Comparison of ENCODE assay signal across 9 cellular contexts in genomic region chr2:216012830-216013079, GRCh38. TPM values are rescaled to one million over a fixed set of nuclear protein-coding genes. Genes with fewer than 3 reads are reported as not detected.
A peak's percentile ranks its signal among the peaks of the same experiment; 100 is the strongest.
DNase-seq lines count a peak whose midpoint lies in the region; ATAC-seq, FAIRE-seq and TF ChIP-seq lines count a peak whose summit lies in the region.
"Had no signal": no experiment of that assay in that cellular context is flagged by ENCODE, and none has a peak within 500 bp of the region (broad histone marks: within the 10 kb centered on the region; RNA-seq: fewer than 3 reads in every experiment).

No MANE protein-coding gene starts in this region.

- FAIRE-seq in astrocyte (lab: Jason Lieb, UNC) (no peak), frontal cortex (lab: Jason Lieb, UNC) (no peak)
- FAIRE-seq: colon had no signal

- H3K27ac Mint-ChIP-seq in activated CD8-positive, alpha-beta memory T cell treated with anti-CD3 and anti-CD28 coated beads, Interleukin-2, amount 10 ng/mL, durations not matched to agents 7 days and 5 days = peak overlapping the region; percentile 69
- no peak overlapping the region for H3K27ac Mint-ChIP-seq in astrocyte (ENCODE audit: unreplicated experiment)

- H3K27me3 Mint-ChIP-seq in activated CD8-positive, alpha-beta memory T cell treated with anti-CD3 and anti-CD28 coated beads, Interleukin-2, amount 10 ng/mL, durations not matched to agents 7 days and 5 days = no peaks in the 10 kb centered on the region
- H3K27me3 Mint-ChIP-seq in astrocyte (ENCODE audit: low read depth, unreplicated experiment) = no peaks in the 10 kb centered on the region

- H3K27me3 ChIP-seq in astrocyte (ENCODE audit: insufficient read depth, low read length) (no peaks in the 10 kb centered on the region), right lobe of liver (no peaks in the 10 kb centered on the region), tibial artery (no peaks in the 10 kb centered on the region)

- TF ChIP-seq CTCF in astrocyte (IDR thresholded peaks at IDR 0.05; ENCODE audit: insufficient read depth, low read depth, low read length) (no peak), right lobe of liver (IDR thresholded peaks at IDR 0.05) (no peak), tibial artery (IDR thresholded peaks at IDR 0.05) (no peak)

- peak overlapping the region; percentile 91 for H2AFZ ChIP-seq in astrocyte (ENCODE audit: low read depth, low read length)

- TF ChIP-seq POLR2A in right lobe of liver (IDR thresholded peaks at IDR 0.05) = no peak

- H3K36me3 ChIP-seq in astrocyte (ENCODE audit: insufficient read depth, low read length) = no peaks in the 10 kb centered on the region
- no peaks in the 10 kb centered on the region for H3K36me3 ChIP-seq in right lobe of liver
- H3K36me3 ChIP-seq in tibial artery = no peaks in the 10 kb centered on the region

- CTCF ChIA-PET in activated CD8-positive, alpha-beta memory T cell treated with anti-CD3 and anti-CD28 coated beads, Interleukin-2, amount 10 ng/mL, durations not matched to agents 7 days and 5 days (lab: Charles Lee) = interaction anchor here (0.7 to 3.6 kb wide), 9 partner anchors 8 to 81 kb away, joined by 3 to 20 read pairs (median 4); no protein-coding TSS in a partner anchor

- peaks cover 66% of the 10 kb centered on the region for H3K4me1 Mint-ChIP-seq in activated CD8-positive, alpha-beta memory T cell treated with anti-CD3 and anti-CD28 coated beads, Interleukin-2, amount 10 ng/mL, durations not matched to agents 7 days and 5 days
- H3K4me1 Mint-ChIP-seq in astrocyte (ENCODE audit: low read depth, unreplicated experiment) = peaks cover 6% of the 10 kb centered on the region

- intact Hi-C loops in right lobe of liver (cut with DNase I) = loop anchor here in 1 of 2 donors (10.0 kb wide), 1 partner anchor 58 kb away; no protein-coding TSS in a partner anchor
- intact Hi-C loops in tibial artery (cut with DNase I; ENCODE audit: low total_unique reads) = loop anchor here (10.0 kb wide), 2 partner anchors 58 to 1872 kb away; no protein-coding TSS in a partner anchor

- peak overlapping the region; percentile 93 for H3K4me2 ChIP-seq in astrocyte (ENCODE audit: low read length)

- no peaks in the 10 kb centered on the region for H4K20me1 ChIP-seq in astrocyte (ENCODE audit: insufficient read depth, low read length)

- no peaks in the 10 kb centered on the region for H3K9me3 Mint-ChIP-seq in activated CD8-positive, alpha-beta memory T cell treated with anti-CD3 and anti-CD28 coated beads, Interleukin-2, amount 10 ng/mL, durations not matched to agents 7 days and 5 days (ENCODE audit: low read depth)
- H3K9me3 Mint-ChIP-seq in astrocyte (ENCODE audit: unreplicated experiment) = no peaks in the 10 kb centered on the region

- H3K9me3 ChIP-seq in astrocyte (ENCODE audit: insufficient read depth, low read depth, low read length) (no peaks in the 10 kb centered on the region), right lobe of liver (no peaks in the 10 kb centered on the region), tibial artery (no peaks in the 10 kb centered on the region)

- peaks cover 6% of the 10 kb centered on the region for H3K36me3 Mint-ChIP-seq in activated CD8-positive, alpha-beta memory T cell treated with anti-CD3 and anti-CD28 coated beads, Interleukin-2, amount 10 ng/mL, durations not matched to agents 7 days and 5 days
- peaks cover 1% of the 10 kb centered on the region for H3K36me3 Mint-ChIP-seq in astrocyte (ENCODE audit: low read depth, unreplicated experiment)

- H3K27ac ChIP-seq in astrocyte (ENCODE audit: low read depth, low read length) (no peak overlapping the region), right lobe of liver (peak overlapping the region; percentile 26 to 46 (median 30)), tibial artery (peak overlapping the region; percentile 33 to 51)

- 35% methylated on average over 3 of the region's 6 CpGs for whole genome bisulfite sequencing in right lobe of liver (ENCODE audit: insufficient coverage, low coverage, low lambda C conversion rate, missing lambda C conversion rate)

- peak overlapping the region; percentile 68 for H3K9ac ChIP-seq in astrocyte (ENCODE audit: low read length)

- DNase-seq in activated CD8-positive, alpha-beta memory T cell treated with anti-CD3 and anti-CD28 coated beads, Interleukin-2, amount 10 ng/mL, durations not matched to agents 7 days and 5 days = no peak
- DNase-seq in activated CD8-positive, alpha-beta memory T cell treated with anti-CD3 and anti-CD28 coated beads for 24 hours = no peak
- DNase-seq in astrocyte (ENCODE audit: low read depth) (no peak), right lobe of liver (no peak), tibial artery (no peak), frontal cortex (ENCODE audit: low spot score in 2 of 2) (no peak)
- no peak for DNase-seq in effector CD8-positive, alpha-beta T cell (lab: John Stamatoyannopoulos, UW)

- H3K4me3 ChIP-seq in astrocyte (ENCODE audit: insufficient read depth, low read depth, low read length) (peak overlapping the region; percentile 63), right lobe of liver (peak overlapping the region; percentile 34 to 61 (median 36)), tibial artery (peak overlapping the region; percentile 59 to 71)

- H3K79me2 ChIP-seq in astrocyte (ENCODE audit: insufficient read depth, low read length) = no peaks in the 10 kb centered on the region

- peaks cover 5% of the 10 kb centered on the region for H3K4me1 ChIP-seq in astrocyte (ENCODE audit: insufficient read depth, low read length)
- H3K4me1 ChIP-seq in right lobe of liver = peaks cover 0 to 21% (median 5%) of the 10 kb centered on the region in 4 donors
- peaks cover 0 to 8% (median 3%) of the 10 kb centered on the region in 4 donors for H3K4me1 ChIP-seq in tibial artery

- no peak for ATAC-seq in activated CD8-positive, alpha-beta memory T cell treated with anti-CD3 and anti-CD28 coated beads, Interleukin-2, amount 10 ng/mL, durations not matched to agents 7 days and 5 days
- peak in 3 of 4 donors; percentile 5 to 8 (median 6) for ATAC-seq in right lobe of liver
- no peak for ATAC-seq in GM21526 (IDR thresholded peaks at IDR 0.05; ENCODE audit: low FRiP score, unreplicated experiment)

- H3K4me3 Mint-ChIP-seq in activated CD8-positive, alpha-beta memory T cell treated with anti-CD3 and anti-CD28 coated beads, Interleukin-2, amount 10 ng/mL, durations not matched to agents 7 days and 5 days = peak overlapping the region; percentile 90
- H3K4me3 Mint-ChIP-seq in astrocyte (ENCODE audit: unreplicated experiment) = peak overlapping the region; percentile 81

RNA-seq across cellular contexts. Expression of gene MREG, which starts 0.6 kb away (rescaled TPM):
- 10 to 100 TPM; 16.2 to 26.7 TPM for total RNA-seq in activated CD8-positive, alpha-beta memory T cell treated with anti-CD3 and anti-CD28 coated beads, Interleukin-2, amount 10 ng/mL, durations not matched to agents 7 days and 5 days
- 5.3 and 7.8 TPM in 2 replicates for total RNA-seq in astrocyte
- 1 to 10 TPM; 2.0 to 9.6 (median 5.0) TPM for total RNA-seq in right lobe of liver
- total RNA-seq in frontal cortex = 2.4 TPM

Comparison
In these comparisons a context has a peak if more than half of its experiments do, and no peak if none do; other contexts are left out.
1. ATAC-seq: peak in right lobe of liver (3 of 4); none in activated CD8-positive, alpha-beta memory T cell treated with anti-CD3 and anti-CD28 coated beads, Interleukin-2, amount 10 ng/mL, durations not matched to agents 7 days and 5 days (single experiment) and GM21526 (single experiment).
2. Peak in every context shown above with its lines, with median percentiles within 50 percentile points of each other: H3K4me3 ChIP-seq.